Comparison of ENCODE assay signal across 1 cellular context in genomic region chr5:65566505-65566904, GRCh38.
TF ChIP-seq lines count a peak whose summit lies in the region.

No MANE protein-coding gene starts in this region.

TF ChIP-seq in K562, 482 proteins besides CTCF, POLR2A, EP300 and RAD21:
- TF ChIP-seq HNRNPK (IDR thresholded peaks at IDR 0.05; ENCODE audit: low read depth, low read length, poor library complexity, severe bottlenecking) (peak; percentile 43), MYC (IDR thresholded peaks at IDR 0.05; ENCODE audit: low read depth, low read length) (no peak), MYC (CRISPR knock-in tag; IDR thresholded peaks at IDR 0.05; ENCODE audit: borderline replicate concordance, low read depth) (no peak), ZNF165 (CRISPR knock-in tag; IDR thresholded peaks at IDR 0.05; ENCODE audit: borderline replicate concordance) (no peak)
- TF ChIP-seq, protein P1, sequence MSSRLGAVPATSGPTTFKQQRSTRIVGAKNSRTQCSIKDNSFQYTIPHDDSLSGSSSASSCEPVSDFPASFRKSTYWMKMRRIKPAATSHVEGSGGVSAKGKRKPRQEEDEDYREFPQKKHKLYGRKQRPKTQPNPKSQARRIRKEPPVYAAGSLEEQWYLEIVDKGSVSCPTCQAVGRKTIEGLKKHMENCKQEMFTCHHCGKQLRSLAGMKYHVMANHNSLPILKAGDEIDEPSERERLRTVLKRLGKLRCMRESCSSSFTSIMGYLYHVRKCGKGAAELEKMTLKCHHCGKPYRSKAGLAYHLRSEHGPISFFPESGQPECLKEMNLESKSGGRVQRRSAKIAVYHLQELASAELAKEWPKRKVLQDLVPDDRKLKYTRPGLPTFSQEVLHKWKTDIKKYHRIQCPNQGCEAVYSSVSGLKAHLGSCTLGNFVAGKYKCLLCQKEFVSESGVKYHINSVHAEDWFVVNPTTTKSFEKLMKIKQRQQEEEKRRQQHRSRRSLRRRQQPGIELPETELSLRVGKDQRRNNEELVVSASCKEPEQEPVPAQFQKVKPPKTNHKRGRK (tag; IDR thresholded peaks at IDR 0.05): peak; percentile 69
